ENCODE assay signal across 8 cellular contexts in genomic region chr12:124938606-124939427, GRCh38. TPM values are rescaled to one million over a fixed set of nuclear protein-coding genes. Genes with fewer than 3 reads are reported as not detected.
DNase-seq lines count a peak whose midpoint lies in the region; ATAC-seq and TF ChIP-seq lines count a peak whose summit lies in the region.

No MANE protein-coding gene starts in this region.

- peak overlapping the region; percentile 48 for H3K4me3 ChIP-seq in cardiac muscle cell

- TF ChIP-seq CTCF in cardiac muscle cell (IDR thresholded peaks at IDR 0.05; ENCODE audit: low read depth, low read length), result peak; percentile 30

- H3K4me1 ChIP-seq in cardiac muscle cell (ENCODE audit: low read depth), result peaks cover 11% of the 10 kb centered on the region

- H3K36me3 ChIP-seq in KOPT-K1 (ENCODE audit: insufficient read depth, low read length) (peaks cover 11% of the 10 kb centered on the region; the same call in 1 of the 2 replicates), cardiac muscle cell (no peaks in the 10 kb centered on the region)

- DNase-seq in EH (ENCODE audit: low read depth) (peak; percentile 91), cardiac muscle cell (ENCODE audit: low read depth in 1 of 2, low spot score in 1 of 2) (peak; percentile 81 to 89), putamen (ENCODE audit: low spot score) (peak; percentile 81), MV-4-11 (lab: John Stamatoyannopoulos, UW) (no peak), NCI-H226 (no peak)
- DNase-seq in activated effector memory CD4-positive, alpha-beta T cell treated with Interleukin-2 at 50 U/mL for 16 hours, result peak; percentile 45

- ATAC-seq in GM21723 (IDR thresholded peaks at IDR 0.05; ENCODE audit: unreplicated experiment), result peak; percentile 45

- H3K27ac ChIP-seq in KOPT-K1 (ENCODE audit: low read depth, low read length, poor library complexity, severe bottlenecking) (peak overlapping the region; percentile 65), cardiac muscle cell (peak overlapping the region; percentile 94)

- H3K9me3 ChIP-seq in KOPT-K1 (ENCODE audit: insufficient read depth, low read length, poor library complexity, severe bottlenecking), result no peaks in the 10 kb centered on the region
- H3K9me3 ChIP-seq in cardiac muscle cell (ENCODE audit: low read depth), result no peaks in the 10 kb centered on the region

- H3K27me3 ChIP-seq in cardiac muscle cell, result no peaks in the 10 kb centered on the region

RNA-seq across cellular contexts. Expression of gene UBC, which starts 24.4 kb away (rescaled TPM):
- 831 and 1,139 TPM in 2 replicates for total RNA-seq in cardiac muscle cell
- polyA plus RNA-seq in cardiac muscle cell, result 897 and 1,281 TPM in 2 replicates

RNA-seq across cellular contexts. Expression of gene DHX37, which starts 50.1 kb away (rescaled TPM):
- 12.9 and 13.2 TPM in 2 replicates for total RNA-seq in cardiac muscle cell
- 4.8 and 6.0 TPM in 2 replicates for polyA plus RNA-seq in cardiac muscle cell

RNA-seq across cellular contexts. Expression of gene BRI3BP, which starts 54.6 kb away (rescaled TPM):
- 3.5 and 7.5 TPM in 2 replicates for total RNA-seq in cardiac muscle cell
- polyA plus RNA-seq in cardiac muscle cell, result 2.5 and 4.3 TPM in 2 replicates

Comparison
In these comparisons a context has a peak if more than half of its experiments do, and no peak if none do; other contexts are left out.
1. DNase-seq: peak in EH (single experiment), activated effector memory CD4-positive, alpha-beta T cell treated with Interleukin-2 at 50 U/mL for 16 hours (single experiment), cardiac muscle cell (2 of 2) and putamen (single experiment); none in MV-4-11 (single experiment) and NCI-H226 (single experiment).